In genomic region chr2:203361922-203362321, GRCh38 we compare ENCODE assay signal across 21 cellular contexts. TPM values are rescaled to one million over a fixed set of nuclear protein-coding genes. Genes with fewer than 3 reads are reported as not detected.
DNase-seq lines count a peak whose midpoint lies in the region; ATAC-seq and TF ChIP-seq lines count a peak whose summit lies in the region.
"Had no signal": no experiment of that assay in that cellular context is flagged by ENCODE, and none has a peak within 500 bp of the region (broad histone marks: within the 10 kb centered on the region; RNA-seq: fewer than 3 reads in every experiment).

No MANE protein-coding gene starts in this region.

- H3K9ac ChIP-seq in PC-3 (ENCODE audit: low read length) = no peak overlapping the region
- H3K9ac ChIP-seq: neural progenitor cell had no signal

- H4K20me1 ChIP-seq in PC-3 (ENCODE audit: low read length) = no peaks in the 10 kb centered on the region

- H2AFZ ChIP-seq in PC-3 (ENCODE audit: low read length) = no peak overlapping the region
- H2AFZ ChIP-seq: neural progenitor cell had no signal

- no peaks in the 10 kb centered on the region for H3K9me2 ChIP-seq in PC-3 (replicated peaks; ENCODE audit: low read length)

- no TSS peak for BruUV-seq in PC-3 (replicated peaks; lab: Mats Ljungman, UMichigan)

- H3K9me3 ChIP-seq in PC-3 (ENCODE audit: low read length) = no peaks in the 10 kb centered on the region
- H3K9me3 ChIP-seq: A549, gastrocnemius medialis, HAP-1, MG63 had no signal

- TF ChIP-seq CTCF in PC-3 (conservative IDR thresholded peaks at IDR 0.05; ENCODE audit: low read depth, low read length) = no peak
- TF ChIP-seq CTCF in dorsolateral prefrontal cortex (IDR thresholded peaks at IDR 0.05 in 54 of 56, conservative IDR thresholded peaks at IDR 0.05 in 2 of 56; ENCODE audit: low read depth in 1 of 56, partially characterized antibody in 56 of 56) = no peak

- no peak overlapping the region for H3K4me2 ChIP-seq in PC-3 (ENCODE audit: low read length)
- H3K4me2 ChIP-seq: A549, neural progenitor cell had no signal

- intact Hi-C loops in PC-3 (cut with micrococcal nuclease) = no loop called here
- intact Hi-C loops in dorsolateral prefrontal cortex (cut with DNase I) = no loop called here

- H3K27ac ChIP-seq in PC-3 (ENCODE audit: low read length) (no peak overlapping the region), dorsolateral prefrontal cortex (peak overlapping the region in 55 of 59 donors; percentile 3 to 85 (median 65))
- H3K27ac ChIP-seq: A549, coronary artery, gastrocnemius medialis, neural progenitor cell had no signal

- no peaks in the 10 kb centered on the region for H3F3A ChIP-seq in PC-3 (ENCODE audit: low read length, unreplicated experiment)

- CTCF ChIA-PET in PC-3 (lab: Charles Lee) = no interaction called here

- no peaks in the 10 kb centered on the region for H3K4me1 ChIP-seq in PC-3 (ENCODE audit: insufficient read depth, low read length)
- H3K4me1 ChIP-seq: neural progenitor cell had no signal

- no peaks in the 10 kb centered on the region for H3K27me3 ChIP-seq in PC-3 (ENCODE audit: low read length)
- no peaks in the 10 kb centered on the region for H3K27me3 ChIP-seq in dorsolateral prefrontal cortex
- H3K27me3 ChIP-seq: gastrocnemius medialis, MG63, neural progenitor cell had no signal

- H3K4me3 ChIP-seq in PC-3 (ENCODE audit: low read length) (no peak overlapping the region), dorsolateral prefrontal cortex (peak overlapping the region in 5 of 59 donors; percentile 2 to 15 (median 7))
- H3K4me3 ChIP-seq: A549, coronary artery, gastrocnemius medialis, GM12878, HAP-1, MG63, neural progenitor cell had no signal

- H3K36me3 ChIP-seq in PC-3 (ENCODE audit: low read depth, low read length) = peaks cover 6% of the 10 kb centered on the region; the same call in 1 of the 2 replicates
- H3K36me3 ChIP-seq: gastrocnemius medialis had no signal

- ATAC-seq in PC-3 = peak; percentile 62
- ATAC-seq in HG03520 (IDR thresholded peaks at IDR 0.05; ENCODE audit: unreplicated experiment) = no peak
- ATAC-seq in GM18867 (IDR thresholded peaks at IDR 0.05; ENCODE audit: unreplicated experiment) = no peak
- ATAC-seq: gastrocnemius medialis had no signal

- peak; percentile 26 for DNase-seq in AG08396 (ENCODE audit: low spot score)
- DNase-seq in PC-3 = no peak
- DNase-seq in dorsolateral prefrontal cortex = no peak
- peak; percentile 45 to 65 for DNase-seq in lung microvascular endothelial cell (ENCODE audit: low read depth in 2 of 2)
- DNase-seq in NCI-H345 treated with DMSO at 0.1 percent for 48 hours (lab: John Stamatoyannopoulos, UW; ENCODE audit: unreplicated experiment) = no peak
- DNase-seq in NCI-H1930 (lab: John Stamatoyannopoulos, UW) = no peak
- DNase-seq: activated gamma-delta T cell treated with Interleukin-2 at 50 U/mL for 16 hours, amniotic stem cell, DMS 273 treated with DMSO at 0.1 percent for 48 hours, gastrocnemius medialis, GF-D8, kidney glomerular epithelial cell, MG63, NCI-H226 had no signal

- H3K79me2 ChIP-seq in PC-3 (ENCODE audit: low read length) = peaks cover 65% of the 10 kb centered on the region

- POLR2A ChIA-PET in PC-3 (lab: Charles Lee; ENCODE audit: unreplicated experiment) = interaction anchor here (0.6 kb wide), 1 partner anchor 868 kb away, joined by 3 read pairs; no protein-coding TSS in a partner anchor

RNA-seq across cellular contexts. Expression of gene ABI2, which starts 33.7 kb away (rescaled TPM):
- total RNA-seq in PC-3 (2014; rRNA removed) (37.6 and 50.7 TPM in 2 replicates), dorsolateral prefrontal cortex (100 to 1,000 TPM; 128 to 305 (median 224) TPM), lung microvascular endothelial cell (18.3 and 19.4 TPM in 2 replicates)

Comparison
In these comparisons a context has a peak if more than half of its experiments do, and no peak if none do; other contexts are left out.
1. DNase-seq: peak in AG08396 (single experiment) and lung microvascular endothelial cell (2 of 2); none in PC-3 (single experiment), dorsolateral prefrontal cortex (0 of 10), NCI-H345 treated with DMSO at 0.1 percent for 48 hours (single experiment) and NCI-H1930 (0 of 2).